ENCODE assay signal across 29 cellular contexts in genomic region chr7:149053885-149054284, GRCh38.
"Had no signal": no experiment of that assay in that cellular context is flagged by ENCODE, and none has a peak within 500 bp of the region (broad histone marks: within the 10 kb centered on the region; RNA-seq: fewer than 3 reads in every experiment).

No MANE protein-coding gene starts in this region.

- DNase-seq: colonic mucosa; cortex of kidney; dermis blood vessel endothelial cell; dorsolateral prefrontal cortex; effector CD4-positive, alpha-beta T cell; effector CD8-positive, alpha-beta T cell; effector memory CD4-positive, alpha-beta T cell; effector memory CD8-positive, alpha-beta T cell; endodermal cell; erythroblast; esophagus squamous epithelium; foreskin fibroblast; foreskin keratinocyte; foreskin melanocyte; gastrocnemius medialis; glutamatergic neuron; head of caudate nucleus; heart left ventricle; heart right ventricle had no signal

- H3K4me3 ChIP-seq: colonic mucosa, coronary artery, dorsolateral prefrontal cortex, esophagus muscularis mucosa, esophagus squamous epithelium, gastrocnemius medialis, gastroesophageal sphincter, heart left ventricle, heart right ventricle, hepatocyte had no signal

- ATAC-seq: effector memory CD8-positive, alpha-beta T cell; esophagus mucosa; foreskin keratinocyte; gastrocnemius medialis; gastroesophageal sphincter; heart left ventricle; heart right ventricle had no signal

- H3K9me3 Mint-ChIP-seq: effector memory CD8-positive, alpha-beta T cell had no signal

- FAIRE-seq: colon, endometrium, endothelial cell of umbilical vein, frontal cortex had no signal

- H3K9me3 ChIP-seq: colonic mucosa, esophagus muscularis mucosa, esophagus squamous epithelium, gastrocnemius medialis, gastroesophageal sphincter, heart left ventricle, heart right ventricle had no signal

- H3K27ac ChIP-seq: colonic mucosa, coronary artery, dorsolateral prefrontal cortex, epithelial cell of prostate, esophagus muscularis mucosa, esophagus squamous epithelium, foreskin keratinocyte, gastrocnemius medialis, gastroesophageal sphincter, heart left ventricle, heart right ventricle, hepatocyte had no signal

- H3K79me2 ChIP-seq: hepatocyte had no signal

- H2AFZ ChIP-seq: hepatocyte had no signal

- H3K36me3 ChIP-seq: colonic mucosa, esophagus muscularis mucosa, esophagus squamous epithelium, gastrocnemius medialis, gastroesophageal sphincter, heart left ventricle, heart right ventricle had no signal

- H3K27ac Mint-ChIP-seq: endodermal cell had no signal

- H3K27me3 ChIP-seq: colonic mucosa, dorsolateral prefrontal cortex, esophagus muscularis mucosa, esophagus squamous epithelium, foreskin keratinocyte, gastrocnemius medialis, gastroesophageal sphincter, heart left ventricle, hepatocyte had no signal

- H3K4me1 Mint-ChIP-seq: endodermal cell had no signal

- H3K4me2 ChIP-seq: hepatocyte had no signal

- H3K4me1 ChIP-seq: colonic mucosa, esophagus muscularis mucosa, esophagus squamous epithelium, foreskin keratinocyte, gastrocnemius medialis, gastroesophageal sphincter, heart left ventricle, heart right ventricle had no signal

- H3K4me3 Mint-ChIP-seq: effector memory CD8-positive, alpha-beta T cell; endodermal cell had no signal
